In genomic region chr2:113002677-113003076, GRCh38 we compare ENCODE assay signal across 2 cellular contexts.
A peak's percentile ranks its signal among the peaks of the same experiment; 100 is the strongest.
TF ChIP-seq lines count a peak whose summit lies in the region.

No MANE protein-coding gene starts in this region.

TF ChIP-seq in HepG2, 621 proteins besides CTCF, POLR2A, EP300 and RAD21:
- peak; percentile 80 to 87 for TF ChIP-seq MAFK (conservative IDR thresholded peaks at IDR 0.05 in 1 of 2, IDR thresholded peaks at IDR 0.05 in 1 of 2; ENCODE audit: low read length in 2 of 2)
- no peak for TF ChIP-seq SOX5 (CRISPR knock-in tag; IDR thresholded peaks at IDR 0.05; ENCODE audit: borderline replicate concordance)
- peak; percentile 84 for TF ChIP-seq MAFF (IDR thresholded peaks at IDR 0.05; ENCODE audit: low read depth, low read length)

TF ChIP-seq in IMR-90, 13 proteins besides CTCF, POLR2A, EP300 and RAD21:
- peak; percentile 44 for TF ChIP-seq MAFK (IDR thresholded peaks at IDR 0.05; ENCODE audit: low read depth, low read length)
- TF ChIP-seq FOS (IDR thresholded peaks at IDR 0.05; ENCODE audit: low read depth, low read length), result no peak
